In genomic region chr9:136087741-136088480, GRCh38 we compare ENCODE assay signal across 18 cellular contexts. TPM values are rescaled to one million over a fixed set of nuclear protein-coding genes. Genes with fewer than 3 reads are reported as not detected.
DNase-seq lines count a peak whose midpoint lies in the region; ATAC-seq, FAIRE-seq and TF ChIP-seq lines count a peak whose summit lies in the region.
"Had no signal": no experiment of that assay in that cellular context is flagged by ENCODE, and none has a peak within 500 bp of the region (broad histone marks: within the 10 kb centered on the region; RNA-seq: fewer than 3 reads in every experiment).

No MANE protein-coding gene starts in this region.

- H3K27ac Mint-ChIP-seq in activated naive CD8-positive, alpha-beta T cell treated with anti-CD3 and anti-CD28 coated beads, Interleukin-2, amount 10 ng/mL, durations not matched to agents 7 days and 5 days, result no peak overlapping the region
- no peak overlapping the region for H3K27ac Mint-ChIP-seq in activated naive CD8-positive, alpha-beta T cell treated with anti-CD3 and anti-CD28 coated beads for 36 hours
- H3K27ac Mint-ChIP-seq in activated CD8-positive, alpha-beta memory T cell treated with anti-CD3 and anti-CD28 coated beads, Interleukin-2, amount 10 ng/mL, durations not matched to agents 7 days and 5 days, result no peak overlapping the region
- H3K27ac Mint-ChIP-seq: activated CD4-positive, alpha-beta memory T cell treated with anti-CD3 and anti-CD28 coated beads for 36 hours had no signal

- TF ChIP-seq CTCF in gastroesophageal sphincter (IDR thresholded peaks at IDR 0.05) (no peak), pancreas (IDR thresholded peaks at IDR 0.05) (no peak)

- 60% methylated on average over 1 of the region's 24 CpGs; no CpG with 5 or more reads in 1 of the 2 donors for WGBS in gastroesophageal sphincter (ENCODE audit: low coverage in 1 of 2), 2 donors
- 73 to 78% methylated on average over 24 of the region's 24 CpGs for WGBS in pancreas, 2 donors

- peak overlapping the region; percentile 22 to 100 (median 96) for H3K27ac ChIP-seq in gastroesophageal sphincter
- no peak overlapping the region for H3K27ac ChIP-seq in pancreas
- H3K27ac ChIP-seq: PC-9, suprapubic skin had no signal

- H3K4me3 Mint-ChIP-seq in activated naive CD8-positive, alpha-beta T cell treated with anti-CD3 and anti-CD28 coated beads, Interleukin-2, amount 10 ng/mL, durations not matched to agents 7 days and 5 days, result no peak overlapping the region
- H3K4me3 Mint-ChIP-seq in activated naive CD8-positive, alpha-beta T cell treated with anti-CD3 and anti-CD28 coated beads for 36 hours, result no peak overlapping the region
- no peak overlapping the region for H3K4me3 Mint-ChIP-seq in activated CD8-positive, alpha-beta memory T cell treated with anti-CD3 and anti-CD28 coated beads, Interleukin-2, amount 10 ng/mL, durations not matched to agents 7 days and 5 days
- H3K4me3 Mint-ChIP-seq: activated CD4-positive, alpha-beta memory T cell treated with anti-CD3 and anti-CD28 coated beads for 36 hours had no signal

- ATAC-seq in activated naive CD8-positive, alpha-beta T cell treated with anti-CD3 and anti-CD28 coated beads, Interleukin-2, amount 10 ng/mL, durations not matched to agents 7 days and 5 days (ENCODE audit: low read depth), result no peak
- no peak for ATAC-seq in gastroesophageal sphincter
- no peak for ATAC-seq in pancreas
- no peak for ATAC-seq in activated CD8-positive, alpha-beta memory T cell treated with anti-CD3 and anti-CD28 coated beads, Interleukin-2, amount 10 ng/mL, durations not matched to agents 7 days and 5 days
- ATAC-seq in GM21737 (IDR thresholded peaks at IDR 0.05; ENCODE audit: unreplicated experiment), result no peak
- ATAC-seq in HG03025 (IDR thresholded peaks at IDR 0.05; ENCODE audit: low FRiP score, unreplicated experiment), result no peak
- ATAC-seq: left colon had no signal

- H3K4me3 ChIP-seq in gastroesophageal sphincter (peak overlapping the region in 1 of 2 donors; percentile 39), pancreas (no peak overlapping the region)
- H3K4me3 ChIP-seq: HAP-1, PC-9 had no signal

- peaks cover 6% of the 10 kb centered on the region for H3K4me1 Mint-ChIP-seq in activated naive CD8-positive, alpha-beta T cell treated with anti-CD3 and anti-CD28 coated beads, Interleukin-2, amount 10 ng/mL, durations not matched to agents 7 days and 5 days
- peaks cover 9% of the 10 kb centered on the region for H3K4me1 Mint-ChIP-seq in activated naive CD8-positive, alpha-beta T cell treated with anti-CD3 and anti-CD28 coated beads for 36 hours
- peaks cover 15% of the 10 kb centered on the region for H3K4me1 Mint-ChIP-seq in activated CD8-positive, alpha-beta memory T cell treated with anti-CD3 and anti-CD28 coated beads, Interleukin-2, amount 10 ng/mL, durations not matched to agents 7 days and 5 days

- no peak for TF ChIP-seq POLR2A in gastroesophageal sphincter (IDR thresholded peaks at IDR 0.05)

- no peaks in the 10 kb centered on the region for H3K27me3 ChIP-seq in gastroesophageal sphincter
- H3K27me3 ChIP-seq in pancreas, result no peaks in the 10 kb centered on the region
- H3K27me3 ChIP-seq: suprapubic skin had no signal

- no peak for FAIRE-seq in pancreas (lab: Jason Lieb, UNC)
- FAIRE-seq: A204.1, colon had no signal

- intact Hi-C loops in pancreas (cut with DNase I), result no loop called here

- no peak for TF ChIP-seq EP300 in gastroesophageal sphincter (IDR thresholded peaks at IDR 0.05)

- H3K4me1 ChIP-seq in gastroesophageal sphincter (peaks cover 9 to 100% (median 75%) of the 10 kb centered on the region in 3 donors), pancreas (peaks cover 5 to 25% (median 8%) of the 10 kb centered on the region in 3 donors)

- POLR2A ChIA-PET in activated naive CD8-positive, alpha-beta T cell treated with anti-CD3 and anti-CD28 coated beads, Interleukin-2, amount 10 ng/mL, durations not matched to agents 7 days and 5 days (lab: Charles Lee), result no interaction called here

- H3K27me3 Mint-ChIP-seq in activated naive CD8-positive, alpha-beta T cell treated with anti-CD3 and anti-CD28 coated beads, Interleukin-2, amount 10 ng/mL, durations not matched to agents 7 days and 5 days, result no peaks in the 10 kb centered on the region
- H3K27me3 Mint-ChIP-seq in activated naive CD8-positive, alpha-beta T cell treated with anti-CD3 and anti-CD28 coated beads for 36 hours, result no peaks in the 10 kb centered on the region
- no peaks in the 10 kb centered on the region for H3K27me3 Mint-ChIP-seq in activated CD8-positive, alpha-beta memory T cell treated with anti-CD3 and anti-CD28 coated beads, Interleukin-2, amount 10 ng/mL, durations not matched to agents 7 days and 5 days
- H3K27me3 Mint-ChIP-seq: activated CD4-positive, alpha-beta memory T cell treated with anti-CD3 and anti-CD28 coated beads for 36 hours had no signal

- H3K9me3 ChIP-seq in gastroesophageal sphincter, result no peaks in the 10 kb centered on the region
- H3K9me3 ChIP-seq in pancreas, result no peaks in the 10 kb centered on the region
- H3K9me3 ChIP-seq: HAP-1, suprapubic skin had no signal

- H3K36me3 ChIP-seq in gastroesophageal sphincter, result peaks cover 0 to 25% of the 10 kb centered on the region in 2 donors
- no peaks in the 10 kb centered on the region for H3K36me3 ChIP-seq in pancreas
- H3K36me3 ChIP-seq: HAP-1 had no signal

- DNase-seq in activated naive CD8-positive, alpha-beta T cell treated with anti-CD3 and anti-CD28 coated beads, Interleukin-2, amount 10 ng/mL, durations not matched to agents 7 days and 5 days, result peak; percentile 25
- DNase-seq in activated naive CD8-positive, alpha-beta T cell treated with anti-CD3 and anti-CD28 coated beads for 36 hours, result no peak
- peak in 4 of 6 donors; percentile 14 to 63 (median 38) for DNase-seq in pancreas
- DNase-seq in activated CD8-positive, alpha-beta memory T cell treated with anti-CD3 and anti-CD28 coated beads, Interleukin-2, amount 10 ng/mL, durations not matched to agents 7 days and 5 days, result no peak
- DNase-seq in NCI-H524 treated with DMSO at 0.1 percent for 48 hours (lab: John Stamatoyannopoulos, UW), result no peak
- DNase-seq: activated CD4-positive, alpha-beta memory T cell treated with anti-CD3 and anti-CD28 coated beads for 36 hours; amniotic stem cell; IMR-90; left colon; PC-9; stimulated activated CD4-positive, alpha-beta T cell treated with anti-CD3 and anti-CD28 coated beads, Interleukin-15, amount 100 ng/mL, for 24 hours had no signal

- CTCF ChIA-PET in activated CD8-positive, alpha-beta memory T cell treated with anti-CD3 and anti-CD28 coated beads, Interleukin-2, amount 10 ng/mL, durations not matched to agents 7 days and 5 days (lab: Charles Lee), result interaction anchor here (1.2 to 4.4 kb wide), 3 partner anchors 9 to 127 kb away, joined by 3 to 47 read pairs (median 4); partner anchors contain the start of gene UBAC1

- no peaks in the 10 kb centered on the region for H3K36me3 Mint-ChIP-seq in activated naive CD8-positive, alpha-beta T cell treated with anti-CD3 and anti-CD28 coated beads, Interleukin-2, amount 10 ng/mL, durations not matched to agents 7 days and 5 days
- H3K36me3 Mint-ChIP-seq in activated naive CD8-positive, alpha-beta T cell treated with anti-CD3 and anti-CD28 coated beads for 36 hours, result no peaks in the 10 kb centered on the region
- H3K36me3 Mint-ChIP-seq in activated CD8-positive, alpha-beta memory T cell treated with anti-CD3 and anti-CD28 coated beads, Interleukin-2, amount 10 ng/mL, durations not matched to agents 7 days and 5 days, result no peaks in the 10 kb centered on the region

- no peaks in the 10 kb centered on the region for H3K9me3 Mint-ChIP-seq in activated naive CD8-positive, alpha-beta T cell treated with anti-CD3 and anti-CD28 coated beads, Interleukin-2, amount 10 ng/mL, durations not matched to agents 7 days and 5 days
- no peaks in the 10 kb centered on the region for H3K9me3 Mint-ChIP-seq in activated naive CD8-positive, alpha-beta T cell treated with anti-CD3 and anti-CD28 coated beads for 36 hours
- no peaks in the 10 kb centered on the region for H3K9me3 Mint-ChIP-seq in activated CD8-positive, alpha-beta memory T cell treated with anti-CD3 and anti-CD28 coated beads, Interleukin-2, amount 10 ng/mL, durations not matched to agents 7 days and 5 days (ENCODE audit: low read depth)
- H3K9me3 Mint-ChIP-seq: activated CD4-positive, alpha-beta memory T cell treated with anti-CD3 and anti-CD28 coated beads for 36 hours had no signal

RNA-seq across cellular contexts. Expression of gene NACC2, which starts 7.2 kb away (rescaled TPM):
- total RNA-seq in activated naive CD8-positive, alpha-beta T cell treated with anti-CD3 and anti-CD28 coated beads, Interleukin-2, amount 10 ng/mL, durations not matched to agents 7 days and 5 days, result 10 to 100 TPM; 10.5 to 11.2 TPM
- 1 to 10 TPM; 5.3 to 5.6 TPM for total RNA-seq in activated naive CD8-positive, alpha-beta T cell treated with anti-CD3 and anti-CD28 coated beads for 36 hours
- total RNA-seq in gastroesophageal sphincter (100 to 1,000 TPM in 3 of 4 donors, 10 to 100 TPM in 1; 71.4 to 209 (median 110) TPM), pancreas (10 to 100 TPM in 2 of 6 donors, 1 to 10 TPM in 4; 6.8 to 12.4 (median 8.9) TPM)
- polyA plus RNA-seq in pancreas, result 1 to 10 TPM; 4.3 to 5.5 TPM
- total RNA-seq in activated CD8-positive, alpha-beta memory T cell treated with anti-CD3 and anti-CD28 coated beads, Interleukin-2, amount 10 ng/mL, durations not matched to agents 7 days and 5 days, result 1 to 10 TPM; 6.3 to 9.7 TPM

RNA-seq across cellular contexts. Expression of gene TMEM250, which starts 30.8 kb away (rescaled TPM):
- 10 to 100 TPM; 45.3 to 45.9 TPM for total RNA-seq in activated naive CD8-positive, alpha-beta T cell treated with anti-CD3 and anti-CD28 coated beads, Interleukin-2, amount 10 ng/mL, durations not matched to agents 7 days and 5 days
- total RNA-seq in activated naive CD8-positive, alpha-beta T cell treated with anti-CD3 and anti-CD28 coated beads for 36 hours, result 10 to 100 TPM; 27.2 to 28.7 TPM
- total RNA-seq in gastroesophageal sphincter (10 to 100 TPM; 28.7 to 66.1 (median 45.3) TPM), pancreas (10 to 100 TPM in 4 of 6 donors, 1 to 10 TPM in 2; 8.0 to 17.8 (median 11.8) TPM)
- polyA plus RNA-seq in pancreas, result 10 to 100 TPM in 1 of 2 donors, 1 to 10 TPM in 1; 9.8 to 12.1 TPM
- total RNA-seq in activated CD8-positive, alpha-beta memory T cell treated with anti-CD3 and anti-CD28 coated beads, Interleukin-2, amount 10 ng/mL, durations not matched to agents 7 days and 5 days, result 10 to 100 TPM; 42.5 to 44.5 TPM

Comparison
In these comparisons a context has a peak if more than half of its experiments do, and no peak if none do; other contexts are left out.
1. DNase-seq: peak in activated naive CD8-positive, alpha-beta T cell treated with anti-CD3 and anti-CD28 coated beads, Interleukin-2, amount 10 ng/mL, durations not matched to agents 7 days and 5 days (single experiment) and pancreas (4 of 6); none in activated naive CD8-positive, alpha-beta T cell treated with anti-CD3 and anti-CD28 coated beads for 36 hours (single experiment), activated CD8-positive, alpha-beta memory T cell treated with anti-CD3 and anti-CD28 coated beads, Interleukin-2, amount 10 ng/mL, durations not matched to agents 7 days and 5 days (single experiment) and NCI-H524 treated with DMSO at 0.1 percent for 48 hours (single experiment).
2. H3K27ac ChIP-seq: peak in gastroesophageal sphincter (4 of 4); none in pancreas (0 of 4).
3. RNA of gene NACC2, which starts 7.2 kb away (total RNA-seq): 71.4 to 209 TPM in gastroesophageal sphincter; 10.5 to 11.2 TPM in activated naive CD8-positive, alpha-beta T cell treated with anti-CD3 and anti-CD28 coated beads, Interleukin-2, amount 10 ng/mL, durations not matched to agents 7 days and 5 days, 6.3 to 9.7 TPM in activated CD8-positive, alpha-beta memory T cell treated with anti-CD3 and anti-CD28 coated beads, Interleukin-2, amount 10 ng/mL, durations not matched to agents 7 days and 5 days, 6.8 to 12.4 TPM in pancreas and 5.3 to 5.6 TPM in activated naive CD8-positive, alpha-beta T cell treated with anti-CD3 and anti-CD28 coated beads for 36 hours; every median in the first group is over 4 times any median in the second.